ENCODE assay signal across 23 cellular contexts in genomic region chr11:117081908-117082307, GRCh38. TPM values are rescaled to one million over a fixed set of nuclear protein-coding genes. Genes with fewer than 3 reads are reported as not detected.
A peak's percentile ranks its signal among the peaks of the same experiment; 100 is the strongest.
DNase-seq lines count a peak whose midpoint lies in the region; ATAC-seq and TF ChIP-seq lines count a peak whose summit lies in the region.
"Had no signal": no experiment of that assay in that cellular context is flagged by ENCODE, and none has a peak within 500 bp of the region (broad histone marks: within the 10 kb centered on the region; RNA-seq: fewer than 3 reads in every experiment).

No MANE protein-coding gene starts in this region.

- CTCF ChIA-PET in CD4-positive, alpha-beta T cell (lab: Charles Lee), result no interaction called here

- no peaks in the 10 kb centered on the region for H3K9me2 ChIP-seq in MM.1S (replicated peaks; ENCODE audit: insufficient read depth, low read length)

- H3K4me1 Mint-ChIP-seq in CD4-positive, alpha-beta T cell (ENCODE audit: low read depth), result peaks cover 80% of the 10 kb centered on the region
- peaks cover 61 to 81% (median 73%) of the 10 kb centered on the region in 3 donors for H3K4me1 Mint-ChIP-seq in naive B cell

- intact Hi-C loops in CD4-positive, alpha-beta T cell (cut with DNase I, micrococcal nuclease), result loop anchor here in 1 of 2 experiments (2.0 kb wide), 1 partner anchor 15 kb away; no protein-coding TSS in a partner anchor
- intact Hi-C loops in dorsolateral prefrontal cortex (cut with DNase I), result no loop called here

- H3K27ac ChIP-seq in CD4-positive, alpha-beta T cell (ENCODE audit: low read depth, low read length), result no peak overlapping the region
- H3K27ac ChIP-seq in MM.1S (ENCODE audit: low read length) (no peak overlapping the region), dorsolateral prefrontal cortex (peak overlapping the region; percentile 20 to 100 (median 94))
- H3K27ac ChIP-seq: adrenal gland, GM23248, RWPE1 had no signal

- H3K4me3 Mint-ChIP-seq in CD4-positive, alpha-beta T cell, result no peak overlapping the region
- peak overlapping the region in 3 of 8 donors; percentile 4 to 25 (median 19) for H3K4me3 Mint-ChIP-seq in naive B cell
- H3K4me3 Mint-ChIP-seq: activated CD4-positive, alpha-beta memory T cell treated with anti-CD3 and anti-CD28 coated beads, Interleukin-2, amount 10 ng/mL, durations not matched to agents 7 days and 5 days; CD14-positive monocyte had no signal

- DNase-seq in CD4-positive, alpha-beta T cell, result no peak
- DNase-seq in MM.1S (no peak), dorsolateral prefrontal cortex (no peak), naive B cell (no peak), NCI-H1930 (lab: John Stamatoyannopoulos, UW) (no peak)
- DNase-seq in activated CD4-positive, alpha-beta T cell treated with anti-CD3 and anti-CD28 coated beads for 4 hours, result no peak
- DNase-seq: activated CD4-positive, alpha-beta memory T cell treated with anti-CD3 and anti-CD28 coated beads, Interleukin-2, amount 10 ng/mL, durations not matched to agents 7 days and 5 days; activated CD4-positive, CD25-positive, alpha-beta regulatory T cell; activated naive CD4-positive, alpha-beta T cell; adrenal gland; DMS 273 treated with DMSO at 0.1 percent for 48 hours; GF-D8; GM23248; hippocampal formation; left ventricle myocardium superior; NCI-H1105; NCI-H446 treated with DMSO at 0.1 percent for 48 hours; NK-92 treated with Interleukin-12 subunit alpha and Interleukin-12 subunit beta, amount 100 ng/mL, for 24 hours had no signal

- H3K36me3 ChIP-seq in MM.1S (replicated peaks; ENCODE audit: insufficient read depth, low read length), result no peaks in the 10 kb centered on the region
- H3K36me3 ChIP-seq: adrenal gland, thoracic aorta had no signal

- H3F3A ChIP-seq in MM.1S (ENCODE audit: insufficient read depth, low read length), result no peaks in the 10 kb centered on the region

- no peak overlapping the region for H3K4me3 ChIP-seq in MM.1S (ENCODE audit: low read length)
- peak overlapping the region in 3 of 59 donors; percentile 17 to 27 (median 20) for H3K4me3 ChIP-seq in dorsolateral prefrontal cortex
- H3K4me3 ChIP-seq: adrenal gland, GM23248, thoracic aorta had no signal

- H4K20me1 ChIP-seq in MM.1S (ENCODE audit: insufficient read depth, low read length), result peaks cover 32% of the 10 kb centered on the region

- H3K27me3 Mint-ChIP-seq in CD4-positive, alpha-beta T cell, result no peaks in the 10 kb centered on the region
- H3K27me3 Mint-ChIP-seq in naive B cell, result no peaks in the 10 kb centered on the region
- H3K27me3 Mint-ChIP-seq: activated CD4-positive, alpha-beta memory T cell treated with anti-CD3 and anti-CD28 coated beads, Interleukin-2, amount 10 ng/mL, durations not matched to agents 7 days and 5 days had no signal

- peaks cover 19% of the 10 kb centered on the region for H3K4me1 ChIP-seq in MM.1S (ENCODE audit: low read length)

- POLR2A ChIA-PET in CD4-positive, alpha-beta T cell (lab: Charles Lee), result interaction anchor here (1.3 kb wide), 1 partner anchor 16 kb away, joined by 5 read pairs; the partner anchor contains the start of gene SIK3

- no peaks in the 10 kb centered on the region for H3K9me3 ChIP-seq in CD4-positive, alpha-beta T cell (ENCODE audit: control insufficient read depth, low read length)
- H3K9me3 ChIP-seq in MM.1S (replicated peaks; ENCODE audit: insufficient read depth, low read length), result no peaks in the 10 kb centered on the region
- H3K9me3 ChIP-seq: adrenal gland, thoracic aorta had no signal

- peaks cover 26% of the 10 kb centered on the region for H3K36me3 Mint-ChIP-seq in CD4-positive, alpha-beta T cell (ENCODE audit: low read depth)
- H3K36me3 Mint-ChIP-seq in naive B cell, result no peaks in the 10 kb centered on the region

- peak; percentile 51 for ATAC-seq in CD4-positive, alpha-beta T cell (ENCODE audit: poor library complexity)
- ATAC-seq in naive B cell (ENCODE audit: low read depth in 2 of 2) (peak; percentile 27 to 29), HG02884 (IDR thresholded peaks at IDR 0.05; ENCODE audit: unreplicated experiment) (no peak), GM21381 (IDR thresholded peaks at IDR 0.05; ENCODE audit: unreplicated experiment) (no peak)
- ATAC-seq: left ventricle myocardium superior had no signal

- H3K9ac ChIP-seq in MM.1S (ENCODE audit: low read length), result no peak overlapping the region
- H3K9ac ChIP-seq: GM23248 had no signal

- no peak for TF ChIP-seq CTCF in CD4-positive, alpha-beta T cell (IDR thresholded peaks at IDR 0.05)
- TF ChIP-seq CTCF in MM.1S (IDR thresholded peaks at IDR 0.05; ENCODE audit: low read length) (peak; percentile 22), dorsolateral prefrontal cortex (IDR thresholded peaks at IDR 0.05 in 54 of 56, conservative IDR thresholded peaks at IDR 0.05 in 2 of 56; ENCODE audit: low read depth in 1 of 56, partially characterized antibody in 56 of 56) (peak in 14 of 56 donors; percentile 9 to 34 (median 20))

- no peak overlapping the region for H2AFZ ChIP-seq in MM.1S (ENCODE audit: low read length)
- H2AFZ ChIP-seq: GM23248 had no signal

- no peak overlapping the region for H3K27ac Mint-ChIP-seq in CD4-positive, alpha-beta T cell
- H3K27ac Mint-ChIP-seq in naive B cell, result peak overlapping the region in 1 of 6 donors; percentile 13
- H3K27ac Mint-ChIP-seq: activated CD4-positive, alpha-beta memory T cell treated with anti-CD3 and anti-CD28 coated beads, Interleukin-2, amount 10 ng/mL, durations not matched to agents 7 days and 5 days had no signal

- H3K4me2 ChIP-seq in MM.1S (ENCODE audit: low read depth, low read length), result no peak overlapping the region

- H3K9me3 Mint-ChIP-seq in CD4-positive, alpha-beta T cell, result no peaks in the 10 kb centered on the region
- H3K9me3 Mint-ChIP-seq in naive B cell, result no peaks in the 10 kb centered on the region
- H3K9me3 Mint-ChIP-seq: activated CD4-positive, alpha-beta memory T cell treated with anti-CD3 and anti-CD28 coated beads, Interleukin-2, amount 10 ng/mL, durations not matched to agents 7 days and 5 days; CD14-positive monocyte had no signal

- H3K79me2 ChIP-seq in MM.1S (ENCODE audit: low read length), result peaks cover 100% of the 10 kb centered on the region

- H3K27me3 ChIP-seq in CD4-positive, alpha-beta T cell (ENCODE audit: control insufficient read depth, insufficient read depth, low read length), result no peaks in the 10 kb centered on the region
- H3K27me3 ChIP-seq in MM.1S (replicated peaks; ENCODE audit: insufficient read depth, low read length), result no peaks in the 10 kb centered on the region
- no peaks in the 10 kb centered on the region for H3K27me3 ChIP-seq in dorsolateral prefrontal cortex
- H3K27me3 ChIP-seq: adrenal gland had no signal

RNA-seq across cellular contexts. Expression of gene SIK3, which starts 16.3 kb away (rescaled TPM):
- 10 to 100 TPM; 81.4 to 86.1 TPM for total RNA-seq in CD4-positive, alpha-beta T cell
- total RNA-seq in dorsolateral prefrontal cortex, result 100 to 1,000 TPM; 101 to 349 (median 174) TPM
- polyA plus RNA-seq in naive B cell (ENCODE audit: low read depth in 6 of 6), result 10 to 100 TPM; 27.7 to 52.1 (median 35.6) TPM

Comparison
In these comparisons a context has a peak if more than half of its experiments do, and no peak if none do; other contexts are left out.
1. ATAC-seq: peak in CD4-positive, alpha-beta T cell (single experiment) and naive B cell (2 of 2); none in HG02884 (single experiment) and GM21381 (single experiment).
2. H3K27ac ChIP-seq: peak in dorsolateral prefrontal cortex (59 of 59); none in CD4-positive, alpha-beta T cell (single experiment) and MM.1S (single experiment).